ENCODE assay signal across 22 cellular contexts in the genomic region with DNA sequence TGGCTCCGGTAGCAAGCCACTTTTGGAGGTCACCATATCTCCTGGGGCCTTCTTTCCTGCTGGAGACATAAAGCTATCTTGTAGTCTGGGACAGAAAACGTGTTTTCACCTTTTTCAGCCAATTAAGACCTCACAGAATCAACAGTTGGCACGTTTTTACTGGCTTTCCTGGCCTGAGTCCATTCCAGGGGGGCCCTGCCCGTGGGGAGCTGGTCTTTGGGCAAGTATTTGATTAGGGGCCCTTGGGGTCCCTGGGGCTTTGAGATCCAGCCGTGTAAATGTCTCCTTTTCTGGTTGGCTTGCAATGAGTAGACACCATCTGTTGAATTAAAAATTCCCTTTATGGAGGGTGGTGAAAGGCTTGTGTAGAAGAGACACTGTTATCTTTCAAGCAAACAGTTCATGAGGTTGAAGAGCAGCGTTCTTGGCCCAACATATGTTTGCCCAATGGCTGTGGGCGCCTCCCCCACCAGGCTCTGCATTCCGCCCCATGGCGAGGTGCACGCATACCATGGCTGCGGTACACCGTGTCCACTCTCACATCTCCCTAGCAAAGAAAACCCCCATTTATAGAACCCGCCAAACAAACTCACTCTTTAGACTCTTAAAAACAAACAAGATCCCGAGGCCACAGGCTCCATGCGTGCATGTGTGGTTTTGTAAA.
DNase-seq lines count a peak whose midpoint lies in the region; ATAC-seq, FAIRE-seq and TF ChIP-seq lines count a peak whose summit lies in the region.
"Had no signal": no experiment of that assay in that cellular context is flagged by ENCODE, and none has a peak within 500 bp of the region (broad histone marks: within the 10 kb centered on the region; RNA-seq: fewer than 3 reads in every experiment).

No MANE protein-coding gene starts in this region.

- CTCF ChIA-PET in HepG2 (lab: Yijun Ruan, JAX; ENCODE audit: low intra/inter-chr PET ratio, low total read pairs): interaction anchor here (0.9 kb wide), 1 partner anchor 9 kb away, joined by 3 read pairs; no protein-coding TSS in a partner anchor

- TF ChIP-seq POLR2A in HepG2 (IDR thresholded peaks at IDR 0.05; ENCODE audit: insufficient read depth in 1 of 2, low read depth in 2 of 2, low read length in 2 of 2) (0 out of 4 replicates have a peak, but pooled peaks of 1 of the 2 experiments have one; percentile 41), ovary (IDR thresholded peaks at IDR 0.05) (no peak), gastroesophageal sphincter (IDR thresholded peaks at IDR 0.05) (no peak)

- H2AFZ ChIP-seq in HepG2 (ENCODE audit: low read length): no peak overlapping the region
- H2AFZ ChIP-seq: GM23338 had no signal

- 8% methylated on average over 10 of the region's 15 CpGs for WGBS in HepG2 (ENCODE audit: low lambda C conversion rate)
- 85 to 87% (median 86%) methylated on average over 15 of the region's 15 CpGs for WGBS in ovary, 3 donors
- 92 to 96% methylated on average over 6 to 13 of the region's 15 CpGs for WGBS in gastroesophageal sphincter (ENCODE audit: low coverage in 1 of 2), 2 donors

- peak overlapping the region; percentile 92 for H3K27ac ChIP-seq in HepG2 (ENCODE audit: extremely low read length, insufficient read depth, low read length)
- no peak overlapping the region for H3K27ac ChIP-seq in ovary
- no peak overlapping the region for H3K27ac ChIP-seq in gastroesophageal sphincter
- H3K27ac ChIP-seq: 22Rv1, A549, C4-2B, HL-60 had no signal

- DNase-seq in NCI-H1694 treated with DMSO at 0.1 percent for 48 hours (lab: John Stamatoyannopoulos, UW): peak; percentile 2
- no peak for DNase-seq in NCI-H1694 (lab: John Stamatoyannopoulos, UW)
- peak; percentile 81 for DNase-seq in astrocyte of the spinal cord (ENCODE audit: low read depth, low spot score)
- DNase-seq in HepG2 (ENCODE audit: low spot score): peak; percentile 92
- DNase-seq in ovary: no peak
- DNase-seq in GM13976 (ENCODE audit: low spot score): no peak
- DNase-seq: AML-193; Caco-2; CD4-positive, alpha-beta T cell; DMS153; DMS79; GDM1; HCEC 1CT; HFFc6 had no signal

- H3K4me1 ChIP-seq in HepG2 (ENCODE audit: insufficient read depth, low read length) (peaks cover 85% of the 10 kb centered on the region), ovary (ENCODE audit: insufficient read depth) (no peaks in the 10 kb centered on the region), gastroesophageal sphincter (no peaks in the 10 kb centered on the region)
- H3K4me1 ChIP-seq: A549, Caco-2 had no signal

- TF ChIP-seq RAD21 in HepG2 (CRISPR knock-in tag; IDR thresholded peaks at IDR 0.05): peak; percentile 42; the same call in 1 of the 2 replicates

- H3K4me3 ChIP-seq in astrocyte of the spinal cord (ENCODE audit: low read depth, low read length) (no peak overlapping the region), HepG2 (replicated peaks in 1 of 3; ENCODE audit: insufficient read depth in 1 of 3, low read depth in 2 of 3, low read length in 3 of 3) (peak overlapping the region in 1 of 3 experiments; percentile 18; a peak in 2 of 6 replicates), ovary (no peak overlapping the region), gastroesophageal sphincter (no peak overlapping the region)
- H3K4me3 ChIP-seq: A549, GM23338 had no signal

- H3K36me3 ChIP-seq in HepG2 (replicated peaks in 1 of 2; ENCODE audit: control insufficient read depth in 1 of 2, insufficient read depth in 2 of 2, low read length in 2 of 2) (no peaks in the 10 kb centered on the region; a peak in 1 of 5 replicates), ovary (no peaks in the 10 kb centered on the region), gastroesophageal sphincter (no peaks in the 10 kb centered on the region)

- no peaks in the 10 kb centered on the region for H3K27me3 ChIP-seq in HepG2 (ENCODE audit: control insufficient read depth in 1 of 2, insufficient read depth in 2 of 2, low read length in 2 of 2)
- H3K27me3 ChIP-seq in ovary: no peaks in the 10 kb centered on the region
- H3K27me3 ChIP-seq in gastroesophageal sphincter: no peaks in the 10 kb centered on the region

- POLR2A ChIA-PET in HepG2 (lab: Yijun Ruan, JAX): interaction anchor here (1.2 to 5.5 kb wide), 7 partner anchors 9 to 625 kb away, joined by 3 to 60 read pairs (median 5); no protein-coding TSS in a partner anchor

- H3K9ac ChIP-seq in HepG2 (ENCODE audit: insufficient read depth, low read depth, low read length): peak overlapping the region; percentile 62

- peak; percentile 96 for FAIRE-seq in HepG2 (lab: Jason Lieb, UNC)
- FAIRE-seq: A549, GM12892, H54 had no signal

- no peaks in the 10 kb centered on the region for H4K20me1 ChIP-seq in HepG2 (ENCODE audit: insufficient read depth, low read length)

- peak; percentile 97 for ATAC-seq in HepG2
- no peak for ATAC-seq in gastroesophageal sphincter
- ATAC-seq: A549, GM23338 had no signal

- peak in 1 of 2 experiments; percentile 96; a peak in 2 of 4 replicates for TF ChIP-seq EP300 in HepG2 (IDR thresholded peaks at IDR 0.05; ENCODE audit: low read depth in 2 of 2, low read length in 2 of 2)
- peak; percentile 95 for TF ChIP-seq EP300 in HepG2 (CRISPR knock-in tag; IDR thresholded peaks at IDR 0.05; ENCODE audit: borderline replicate concordance)
- no peak for TF ChIP-seq EP300 in ovary (IDR thresholded peaks at IDR 0.05)
- no peak for TF ChIP-seq EP300 in gastroesophageal sphincter (IDR thresholded peaks at IDR 0.05)

- TF ChIP-seq CTCF in astrocyte of the spinal cord (IDR thresholded peaks at IDR 0.05; ENCODE audit: low read depth, low read length) (no peak), HepG2 (CRISPR knock-in tag; IDR thresholded peaks at IDR 0.05) (no peak), ovary (IDR thresholded peaks at IDR 0.05) (no peak), gastroesophageal sphincter (IDR thresholded peaks at IDR 0.05) (no peak), GM13976 (IDR thresholded peaks at IDR 0.05; ENCODE audit: borderline replicate concordance, control extremely low read depth, extremely low read depth, insufficient read depth, missing control alignments) (no peak)

- BruUV-seq in HepG2 (replicated peaks; lab: Mats Ljungman, UMichigan): no TSS peak

- H3K4me2 ChIP-seq in HepG2 (ENCODE audit: low read depth, low read length): peak overlapping the region; percentile 56
- H3K4me2 ChIP-seq: A549, GM23338 had no signal

- in situ Hi-C loops in astrocyte of the spinal cord (cut with HindIII; ENCODE audit: low sequenced_read_pairs): no loop called here
- in situ Hi-C loops in HepG2 (cut with HindIII; ENCODE audit: extremely low pct_ligation_motif_present, low pct_unique_long_range_greater_than_20kb): no loop called here
- in situ Hi-C loops in GM13976 (cut with MboI; ENCODE audit: low sequenced_read_pairs, unreplicated experiment): loop anchor here (25.0 kb wide), 1 partner anchor 637 kb away; no protein-coding TSS in a partner anchor

- intact Hi-C loops in HepG2 (cut with micrococcal nuclease; ENCODE audit: unreplicated experiment): no loop called here
- intact Hi-C loops in ovary (cut with DNase I): no loop called here

- peaks cover 11% of the 10 kb centered on the region for H3K79me2 ChIP-seq in HepG2 (ENCODE audit: insufficient read depth, low read length)

- H3K9me3 ChIP-seq in HepG2 (ENCODE audit: low read length) (no peaks in the 10 kb centered on the region), ovary (no peaks in the 10 kb centered on the region), gastroesophageal sphincter (no peaks in the 10 kb centered on the region)
- H3K9me3 ChIP-seq: A549, Caco-2 had no signal

TF ChIP-seq in HepG2, 621 proteins besides CTCF, POLR2A, EP300 and RAD21 (continues in another document):
- TF ChIP-seq NFIC (IDR thresholded peaks at IDR 0.05; ENCODE audit: low read length) (peak; percentile 85), GATAD2A (CRISPR knock-in tag; IDR thresholded peaks at IDR 0.05) (peak; percentile 96), CCAR2 (optimal IDR thresholded peaks at IDR 0.05; ENCODE audit: low read depth, low read length) (no peak), ARID3A (IDR thresholded peaks at IDR 0.05; ENCODE audit: low read depth, low read length) (0 out of 2 replicates have a peak, but pooled peaks have one; percentile 22), HNRNPUL1 (IDR thresholded peaks at IDR 0.05; ENCODE audit: low read depth, low read length) (no peak), MAFF (IDR thresholded peaks at IDR 0.05; ENCODE audit: low read depth, low read length) (no peak), RFX1 (IDR thresholded peaks at IDR 0.05) (no peak), ZNF546 (CRISPR knock-in tag; conservative IDR thresholded peaks at IDR 0.05) (no peak)
- TF ChIP-seq, protein P1, sequence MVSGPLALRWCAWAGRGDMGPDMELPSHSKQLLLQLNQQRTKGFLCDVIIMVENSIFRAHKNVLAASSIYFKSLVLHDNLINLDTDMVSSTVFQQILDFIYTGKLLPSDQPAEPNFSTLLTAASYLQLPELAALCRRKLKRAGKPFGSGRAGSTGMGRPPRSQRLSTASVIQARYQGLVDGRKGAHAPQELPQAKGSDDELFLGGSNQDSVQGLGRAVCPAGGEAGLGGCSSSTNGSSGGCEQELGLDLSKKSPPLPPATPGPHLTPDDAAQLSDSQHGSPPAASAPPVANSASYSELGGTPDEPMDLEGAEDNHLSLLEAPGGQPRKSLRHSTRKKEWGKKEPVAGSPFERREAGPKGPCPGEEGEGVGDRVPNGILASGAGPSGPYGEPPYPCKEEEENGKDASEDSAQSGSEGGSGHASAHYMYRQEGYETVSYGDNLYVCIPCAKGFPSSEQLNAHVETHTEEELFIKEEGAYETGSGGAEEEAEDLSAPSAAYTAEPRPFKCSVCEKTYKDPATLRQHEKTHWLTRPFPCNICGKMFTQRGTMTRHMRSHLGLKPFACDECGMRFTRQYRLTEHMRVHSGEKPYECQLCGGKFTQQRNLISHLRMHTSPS (CRISPR knock-in tag; IDR thresholded peaks at IDR 0.05; ENCODE audit: low read depth): peak; percentile 84; the same call in 1 of the 2 replicates

Comparison
In these comparisons a context has a peak if more than half of its experiments do, and no peak if none do; other contexts are left out.
1. DNase-seq: peak in NCI-H1694 treated with DMSO at 0.1 percent for 48 hours (single experiment), astrocyte of the spinal cord (single experiment) and HepG2 (single experiment); none in NCI-H1694 (single experiment), ovary (0 of 5) and GM13976 (single experiment).